7 cellular contexts compared by ENCODE assay signal in the genomic region with DNA sequence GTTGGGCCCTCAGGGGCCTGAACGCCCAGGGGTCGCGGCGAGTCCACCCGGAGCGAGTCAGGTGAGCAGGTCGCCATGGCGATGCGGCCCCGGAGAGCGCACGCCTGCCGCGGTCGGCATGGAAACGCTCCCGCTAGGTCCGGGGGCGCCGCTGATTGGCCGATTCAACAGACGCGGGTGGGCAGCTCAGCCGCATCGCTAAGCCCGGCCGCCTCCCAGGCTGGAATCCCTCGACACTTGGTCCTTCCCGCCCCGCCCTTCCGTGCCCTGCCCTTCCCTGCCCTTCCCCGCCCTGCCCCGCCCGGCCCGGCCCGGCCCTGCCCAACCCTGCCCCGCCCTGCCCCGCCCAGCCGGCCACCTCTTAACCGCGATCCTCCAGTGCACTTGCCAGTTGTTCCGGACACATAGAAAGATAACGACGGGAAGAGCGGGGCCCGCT. TPM values are rescaled to one million over a fixed set of nuclear protein-coding genes. Genes with fewer than 3 reads are reported as not detected.
A peak's percentile ranks its signal among the peaks of the same experiment; 100 is the strongest.
DNase-seq lines count a peak whose midpoint lies in the region; ATAC-seq and TF ChIP-seq lines count a peak whose summit lies in the region.

CCNA1 (plus strand) TSS at position 390 of the 439 bp plus-strand sequence. CDS start 562 bp downstream, outside the sequence.

- peaks cover 21% of the 10 kb centered on the region for H3K4me1 Mint-ChIP-seq in T-helper 1 cell treated with Interleukin-12 subunit alpha and Interleukin-12 subunit beta and Interleukin-4 antibody, amounts not matched to agents 30 μg/mL and 1 μg/mL, for 36 hours (ENCODE audit: low read depth)
- peaks cover 0 to 5% of the 10 kb centered on the region in 2 donors for H3K4me1 Mint-ChIP-seq in natural killer cell

- no peaks in the 10 kb centered on the region for H3K9me3 Mint-ChIP-seq in T-helper 1 cell treated with Interleukin-12 subunit alpha and Interleukin-12 subunit beta and Interleukin-4 antibody, amounts not matched to agents 30 μg/mL and 1 μg/mL, for 36 hours
- peaks cover 0 to 2% of the 10 kb centered on the region in 2 donors for H3K9me3 Mint-ChIP-seq in natural killer cell

- peaks cover 54% of the 10 kb centered on the region for H3K27me3 Mint-ChIP-seq in T-helper 1 cell treated with Interleukin-12 subunit alpha and Interleukin-12 subunit beta and Interleukin-4 antibody, amounts not matched to agents 30 μg/mL and 1 μg/mL, for 36 hours (ENCODE audit: low read depth)
- peaks cover 42 to 76% of the 10 kb centered on the region in 2 donors for H3K27me3 Mint-ChIP-seq in natural killer cell (ENCODE audit: low read depth in 2 of 2)

- H3K4me3 Mint-ChIP-seq in T-helper 1 cell treated with Interleukin-12 subunit alpha and Interleukin-12 subunit beta and Interleukin-4 antibody, amounts not matched to agents 30 μg/mL and 1 μg/mL, for 36 hours, result peak within 1 kb of the TSS; percentile 69
- H3K4me3 Mint-ChIP-seq in natural killer cell, result peak within 1 kb of the TSS; percentile 21

- H3K4me3 ChIP-seq in epithelial cell of esophagus (ENCODE audit: low read length), result peak within 1 kb of the TSS; percentile 45

- peak within 1 kb of the TSS; percentile 9 for H3K27ac Mint-ChIP-seq in T-helper 1 cell treated with Interleukin-12 subunit alpha and Interleukin-12 subunit beta and Interleukin-4 antibody, amounts not matched to agents 30 μg/mL and 1 μg/mL, for 36 hours
- no peak within 1 kb of the TSS for H3K27ac Mint-ChIP-seq in natural killer cell

- TF ChIP-seq CTCF in GM13977 (IDR thresholded peaks at IDR 0.05; ENCODE audit: extremely low read depth, insufficient read depth, missing control alignments) (no peak), epithelial cell of esophagus (IDR thresholded peaks at IDR 0.05; ENCODE audit: insufficient read depth, low read depth, low read length, missing control alignments) (no peak), natural killer cell (IDR thresholded peaks at IDR 0.05) (no peak)

- intact Hi-C loops in natural killer cell (cut with micrococcal nuclease), result no loop called here

- DNase-seq in GM13977 (ENCODE audit: low spot score) (peak; percentile 43), epithelial cell of esophagus (ENCODE audit: low read depth) (peak; percentile 39), natural killer cell (no peak), GF-D8 (lab: John Stamatoyannopoulos, UW) (no peak)

- peak; percentile 74 for ATAC-seq in HG03432 (IDR thresholded peaks at IDR 0.05; ENCODE audit: unreplicated experiment)
- no peak for ATAC-seq in natural killer cell
- no peak for ATAC-seq in HG03520 (IDR thresholded peaks at IDR 0.05; ENCODE audit: unreplicated experiment)

- in situ Hi-C loops in GM13977 (cut with MboI; ENCODE audit: low pct_unique_long_range_greater_than_20kb, low sequenced_read_pairs, unreplicated experiment), result no loop called here

- no peaks in the 10 kb centered on the region for H3K36me3 Mint-ChIP-seq in T-helper 1 cell treated with Interleukin-12 subunit alpha and Interleukin-12 subunit beta and Interleukin-4 antibody, amounts not matched to agents 30 μg/mL and 1 μg/mL, for 36 hours (ENCODE audit: low read depth)
- no peaks in the 10 kb centered on the region for H3K36me3 Mint-ChIP-seq in natural killer cell

RNA-seq across cellular contexts. Expression of gene CCNA1, which starts in this region (rescaled TPM):
- total RNA-seq in natural killer cell, result 1 to 10 TPM in 1 of 3 donors, under 1 TPM in 1, not detected in 1; 0.20 to 7.7 TPM

Comparison
In these comparisons a context has a peak if more than half of its experiments do, and no peak if none do; other contexts are left out.
1. DNase-seq: peak in GM13977 (single experiment) and epithelial cell of esophagus (single experiment); none in natural killer cell (single experiment) and GF-D8 (single experiment).